In genomic region chr1:187999973-188000372, GRCh38 we compare ENCODE assay signal across 17 cellular contexts.
DNase-seq lines count a peak whose midpoint lies in the region; FAIRE-seq and TF ChIP-seq lines count a peak whose summit lies in the region.
"Had no signal": no experiment of that assay in that cellular context is flagged by ENCODE, and none has a peak within 500 bp of the region (broad histone marks: within the 10 kb centered on the region; RNA-seq: fewer than 3 reads in every experiment).

No MANE protein-coding gene starts in this region.

- H3K27me3 ChIP-seq in OCI-LY3 (ENCODE audit: low read depth, low read length) (no peaks in the 10 kb centered on the region), MG63 (no peaks in the 10 kb centered on the region)
- H3K27me3 ChIP-seq: ascending aorta, vagina had no signal

- in situ Hi-C loops in GM13977 (cut with MboI; ENCODE audit: low pct_unique_long_range_greater_than_20kb, low sequenced_read_pairs, unreplicated experiment) = no loop called here

- no peak overlapping the region for H3K4me2 ChIP-seq in OCI-LY3 (ENCODE audit: low read length)

- no peaks in the 10 kb centered on the region for H4K20me1 ChIP-seq in OCI-LY3 (ENCODE audit: insufficient read depth, low read length)

- H3K27ac ChIP-seq in OCI-LY3 (ENCODE audit: low read length) = no peak overlapping the region
- H3K27ac ChIP-seq: ascending aorta, vagina had no signal

- H3K9ac ChIP-seq in OCI-LY3 (ENCODE audit: low read length) = no peak overlapping the region

- H3K4me3 ChIP-seq in OCI-LY3 (ENCODE audit: low read length) (no peak overlapping the region), MG63 (no peak overlapping the region)
- H3K4me3 ChIP-seq: ascending aorta, vagina had no signal

- DNase-seq in fibroblast of peridontal ligament (ENCODE audit: extremely low read depth) (peak; percentile 35), anterior cingulate cortex (lab: John Stamatoyannopoulos, UW) (no peak), MG63 (no peak), GM13977 (ENCODE audit: low spot score) (no peak), GM12892 (ENCODE audit: insufficient read length) (no peak)
- DNase-seq: activated CD4-positive, alpha-beta T cell treated with anti-CD3 and anti-CD28 coated beads, Interleukin-2, amount 10 ng/mL, durations not matched to agents 7 days and 5 days; Karpas-422; NCI-H2029 treated with DMSO at 0.1 percent for 48 hours; retina; stimulated activated CD4-positive, alpha-beta T cell treated with anti-CD3 and anti-CD28 coated beads, Interleukin-4, amount 100 ng/mL, for 24 hours; T-helper 2 cell had no signal

- no peak overlapping the region for H2AFZ ChIP-seq in OCI-LY3 (ENCODE audit: low read depth, low read length)

- TF ChIP-seq POLR2A in GM12892 (IDR thresholded peaks at IDR 0.05; ENCODE audit: low read depth, low read length) = no peak

- H3K79me2 ChIP-seq in OCI-LY3 (ENCODE audit: low read length) = no peaks in the 10 kb centered on the region

- peaks cover 3% of the 10 kb centered on the region for H3K4me1 ChIP-seq in OCI-LY3 (ENCODE audit: low read length)
- H3K4me1 ChIP-seq: ascending aorta, vagina had no signal

- no peaks in the 10 kb centered on the region for H3K36me3 ChIP-seq in OCI-LY3 (replicated peaks; ENCODE audit: low read depth, low read length)
- H3K36me3 ChIP-seq in MG63 = no peaks in the 10 kb centered on the region
- H3K36me3 ChIP-seq: ascending aorta, vagina had no signal

- TF ChIP-seq CTCF in GM12872 (IDR thresholded peaks at IDR 0.05; ENCODE audit: insufficient read depth, low read depth, low read length) = peak; percentile 20; the same call in 1 of the 3 replicates
- TF ChIP-seq CTCF in OCI-LY3 (IDR thresholded peaks at IDR 0.05; ENCODE audit: low read depth, low read length) = peak; percentile 80
- TF ChIP-seq CTCF in GM13977 (IDR thresholded peaks at IDR 0.05; ENCODE audit: extremely low read depth, insufficient read depth, missing control alignments) = no peak

- peak; percentile 6 for FAIRE-seq in A204.1 (lab: Jason Lieb, UNC)
- no peak for FAIRE-seq in GM12892 (lab: Jason Lieb, UNC)
- FAIRE-seq: keratinocyte had no signal

- H3K9me3 ChIP-seq in OCI-LY3 (ENCODE audit: insufficient read depth, low read length) (no peaks in the 10 kb centered on the region), MG63 (no peaks in the 10 kb centered on the region)
- H3K9me3 ChIP-seq: ascending aorta, vagina had no signal
